ENCODE assay signal across 23 cellular contexts in genomic region chr15:31453558-31454318, GRCh38.
A peak's percentile ranks its signal among the peaks of the same experiment; 100 is the strongest.
DNase-seq lines count a peak whose midpoint lies in the region; ATAC-seq, FAIRE-seq and TF ChIP-seq lines count a peak whose summit lies in the region.
"Had no signal": no experiment of that assay in that cellular context is flagged by ENCODE, and none has a peak within 500 bp of the region (broad histone marks: within the 10 kb centered on the region; RNA-seq: fewer than 3 reads in every experiment).

No MANE protein-coding gene starts in this region.

- H2BK15ac ChIP-seq in H1 (ENCODE audit: low read length): no peak overlapping the region

- H3K36me3 ChIP-seq in DOHH2 (ENCODE audit: control insufficient read depth, low read length) (no peaks in the 10 kb centered on the region), H1 (ENCODE audit: control insufficient read depth in 2 of 4, insufficient read depth in 4 of 4, low read length in 3 of 4) (no peaks in the 10 kb centered on the region), stomach (no peaks in the 10 kb centered on the region)
- H3K36me3 ChIP-seq: Peyer's patch had no signal

- POLR2A ChIA-PET in H1 (lab: Charles Lee; ENCODE audit: partially characterized antibody): no interaction called here

- H3K9ac ChIP-seq in H1 (replicated peaks in 1 of 4; ENCODE audit: extremely low read depth in 1 of 4, low read depth in 3 of 4, low read length in 3 of 4): no peak overlapping the region

- no peaks in the 10 kb centered on the region for H3K23me2 ChIP-seq in H1 (ENCODE audit: low read depth, low read length)

- intact Hi-C loops in stomach (cut with DNase I; ENCODE audit: low total_unique reads): no loop called here

- H3K27me3 ChIP-seq in DOHH2 (ENCODE audit: control insufficient read depth, low read length): no peaks in the 10 kb centered on the region
- no peaks in the 10 kb centered on the region for H3K27me3 ChIP-seq in H1 (replicated peaks in 1 of 4; ENCODE audit: control insufficient read depth in 3 of 4, extremely low read depth in 1 of 4, insufficient read depth in 3 of 4, low read length in 3 of 4)
- H3K27me3 ChIP-seq in stomach: no peaks in the 10 kb centered on the region
- H3K27me3 ChIP-seq: Peyer's patch had no signal

- peak; percentile 19 for DNase-seq in activated CD8-positive, alpha-beta memory T cell treated with anti-CD3 and anti-CD28 coated beads for 24 hours
- no peak for DNase-seq in activated CD8-positive, alpha-beta memory T cell treated with anti-CD3 and anti-CD28 coated beads, Interleukin-2, amount 10 ng/mL, durations not matched to agents 7 days and 5 days
- DNase-seq in H1 (ENCODE audit: low read depth in 1 of 2, low spot score in 2 of 2) (no peak), HK-2 (ENCODE audit: unreplicated experiment) (no peak), stomach (no peak)
- DNase-seq: 8988T, C1 segment of cervical spinal cord, DND-41, GF-D8, IMR-90, Kasumi-1, MM.1S, NCI-H1105, NCI-H187, NCI-H226, NCI-H524 treated with DMSO at 0.1 percent for 48 hours, SHP77 had no signal

- H3K18ac ChIP-seq in H1 (ENCODE audit: extremely low read depth, low read length): no peak overlapping the region

- H3K9me3 Mint-ChIP-seq in activated CD8-positive, alpha-beta memory T cell treated with anti-CD3 and anti-CD28 coated beads, Interleukin-2, amount 10 ng/mL, durations not matched to agents 7 days and 5 days (ENCODE audit: low read depth): peaks cover 5% of the 10 kb centered on the region
- peaks cover 6% of the 10 kb centered on the region for H3K9me3 Mint-ChIP-seq in stimulated activated memory B cell treated with anti-CD40 and anti-IgM and Interleukin-4, amounts not matched to agents 10 μg/mL and 1 μg/mL and 100 μg/mL, for 72 hours

- ATAC-seq in activated CD8-positive, alpha-beta memory T cell treated with anti-CD3 and anti-CD28 coated beads, Interleukin-2, amount 10 ng/mL, durations not matched to agents 7 days and 5 days: no peak
- no peak for ATAC-seq in stimulated activated memory B cell treated with anti-CD40 and anti-IgM and Interleukin-4, amounts not matched to agents 10 μg/mL and 1 μg/mL and 100 μg/mL, for 72 hours
- no peak for ATAC-seq in GM19397 (IDR thresholded peaks at IDR 0.05; ENCODE audit: unreplicated experiment)

- FAIRE-seq in H1 (lab: Jason Lieb, UNC): no peak
- FAIRE-seq: GM12892, H54 had no signal

- H3K79me2 ChIP-seq in DOHH2 (ENCODE audit: control insufficient read depth, low read length): no peaks in the 10 kb centered on the region
- H3K79me2 ChIP-seq in H1 (ENCODE audit: control insufficient read depth in 1 of 2, insufficient read depth in 2 of 2, low read length in 2 of 2): no peaks in the 10 kb centered on the region

- 0 out of 2 replicates have a peak overlapping the region, but pooled peaks have one; percentile 43 for H2BK12ac ChIP-seq in H1 (ENCODE audit: low read depth, low read length)

- TF ChIP-seq CTCF in DOHH2 (IDR thresholded peaks at IDR 0.05; ENCODE audit: low read depth, low read length, poor library complexity, severe bottlenecking) (no peak), H1 (IDR thresholded peaks at IDR 0.05; ENCODE audit: control extremely low read depth in 1 of 3, insufficient read depth in 1 of 3, low read depth in 1 of 3, low read length in 3 of 3) (no peak), stomach (IDR thresholded peaks at IDR 0.05) (no peak)

- H3K4me1 Mint-ChIP-seq in activated CD8-positive, alpha-beta memory T cell treated with anti-CD3 and anti-CD28 coated beads, Interleukin-2, amount 10 ng/mL, durations not matched to agents 7 days and 5 days: peaks cover 12% of the 10 kb centered on the region
- H3K4me1 Mint-ChIP-seq in stimulated activated memory B cell treated with anti-CD40 and anti-IgM and Interleukin-4, amounts not matched to agents 10 μg/mL and 1 μg/mL and 100 μg/mL, for 72 hours: peaks cover 23% of the 10 kb centered on the region

- H3K4me2 ChIP-seq in DOHH2 (ENCODE audit: low read length) (peak overlapping the region; percentile 35; the same call in 1 of the 2 replicates), H1 (ENCODE audit: insufficient read depth in 1 of 2, low read depth in 2 of 2, low read length in 2 of 2) (no peak overlapping the region)

- no peak overlapping the region for H3K4me3 Mint-ChIP-seq in activated CD8-positive, alpha-beta memory T cell treated with anti-CD3 and anti-CD28 coated beads, Interleukin-2, amount 10 ng/mL, durations not matched to agents 7 days and 5 days
- no peak overlapping the region for H3K4me3 Mint-ChIP-seq in stimulated activated memory B cell treated with anti-CD40 and anti-IgM and Interleukin-4, amounts not matched to agents 10 μg/mL and 1 μg/mL and 100 μg/mL, for 72 hours

- no peak for TF ChIP-seq RAD21 in H1 (IDR thresholded peaks at IDR 0.05 in 1 of 2, conservative IDR thresholded peaks at IDR 0.05 in 1 of 2; ENCODE audit: low read depth in 2 of 2, low read length in 2 of 2)

- H3K4ac ChIP-seq in H1 (replicated peaks; ENCODE audit: insufficient read length, low read depth, low read length): no peak overlapping the region

- H2AK5ac ChIP-seq in H1 (ENCODE audit: low read depth, low read length): no peak overlapping the region

- H3K23ac ChIP-seq in H1 (ENCODE audit: insufficient read length): no peak overlapping the region

- TF ChIP-seq EP300 in H1 (IDR thresholded peaks at IDR 0.05; ENCODE audit: borderline replicate concordance in 1 of 2, low read depth in 2 of 2, low read length in 2 of 2): no peak
- TF ChIP-seq EP300 in stomach (IDR thresholded peaks at IDR 0.05): no peak

- 91% methylated on average over 12 of the region's 29 CpGs; no CpG with 5 or more reads in 1 of the 2 experiments for WGBS in H1 (ENCODE audit: extremely low coverage in 1 of 2, insufficient coverage in 1 of 2, insufficient read length in 1 of 2, insufficient replicate concordance in 2 of 2, low coverage in 1 of 2, low lambda C conversion rate in 2 of 2, missing lambda C conversion rate in 1 of 2), 2 experiments
- WGBS in stomach, 5 donors: 96 to 98% (median 97%) methylated on average over 29 of the region's 29 CpGs

- H3K14ac ChIP-seq in H1 (ENCODE audit: insufficient read length): no peak overlapping the region

- peaks cover 68% of the 10 kb centered on the region for H3K4me1 ChIP-seq in DOHH2 (ENCODE audit: control insufficient read depth, low read length)
- peaks cover 0 to 6% (median 0%) of the 10 kb centered on the region in 4 experiments; a peak in 4 of 7 replicates for H3K4me1 ChIP-seq in H1 (replicated peaks in 1 of 4; ENCODE audit: control insufficient read depth in 3 of 4, insufficient read depth in 4 of 4, low read length in 3 of 4)
- H3K4me1 ChIP-seq in stomach: no peaks in the 10 kb centered on the region

- H3K4me3 ChIP-seq in DOHH2 (ENCODE audit: low read length): no peak overlapping the region
- H3K4me3 ChIP-seq in H1 (ENCODE audit: extremely low read depth in 1 of 4, insufficient read depth in 2 of 4, low read depth in 3 of 4, low read length in 4 of 4): no peak overlapping the region
- no peak overlapping the region for H3K4me3 ChIP-seq in stomach
- H3K4me3 ChIP-seq: Peyer's patch had no signal

- no peaks in the 10 kb centered on the region for H3K27me3 Mint-ChIP-seq in activated CD8-positive, alpha-beta memory T cell treated with anti-CD3 and anti-CD28 coated beads, Interleukin-2, amount 10 ng/mL, durations not matched to agents 7 days and 5 days
- H3K27me3 Mint-ChIP-seq in stimulated activated memory B cell treated with anti-CD40 and anti-IgM and Interleukin-4, amounts not matched to agents 10 μg/mL and 1 μg/mL and 100 μg/mL, for 72 hours: no peaks in the 10 kb centered on the region

- H2AFZ ChIP-seq in H1 (ENCODE audit: low read length): no peak overlapping the region

- TF ChIP-seq POLR2A in H1 (IDR thresholded peaks at IDR 0.05; ENCODE audit: control extremely low read depth in 1 of 2, low read depth in 2 of 2, low read length in 2 of 2) (no peak), stomach (IDR thresholded peaks at IDR 0.05) (no peak)

- no peak overlapping the region for H3K27ac ChIP-seq in DOHH2 (ENCODE audit: low read depth, low read length)
- H3K27ac ChIP-seq in H1 (ENCODE audit: low read depth, low read length): no peak overlapping the region
- no peak overlapping the region for H3K27ac ChIP-seq in stomach
- H3K27ac ChIP-seq: Peyer's patch had no signal

- no peak overlapping the region for H2BK5ac ChIP-seq in H1 (ENCODE audit: low read depth, low read length)

- H4K20me1 ChIP-seq in DOHH2 (ENCODE audit: control insufficient read depth, insufficient read depth, low read depth, low read length) (no peaks in the 10 kb centered on the region), H1 (replicated peaks in 1 of 2; ENCODE audit: control insufficient read depth in 1 of 2, insufficient read depth in 2 of 2, low read length in 2 of 2) (no peaks in the 10 kb centered on the region)

- H2BK20ac ChIP-seq in H1 (ENCODE audit: low read length): no peak overlapping the region

- no peak overlapping the region for H2BK120ac ChIP-seq in H1 (replicated peaks; ENCODE audit: low read depth, low read length)

- no peaks in the 10 kb centered on the region for H3K79me1 ChIP-seq in H1 (ENCODE audit: low read depth, low read length)

- H3K36me3 Mint-ChIP-seq in activated CD8-positive, alpha-beta memory T cell treated with anti-CD3 and anti-CD28 coated beads, Interleukin-2, amount 10 ng/mL, durations not matched to agents 7 days and 5 days: peaks cover 4% of the 10 kb centered on the region
- peaks cover 8% of the 10 kb centered on the region for H3K36me3 Mint-ChIP-seq in stimulated activated memory B cell treated with anti-CD40 and anti-IgM and Interleukin-4, amounts not matched to agents 10 μg/mL and 1 μg/mL and 100 μg/mL, for 72 hours

- H4K91ac ChIP-seq in H1 (replicated peaks; ENCODE audit: insufficient read length, low read length): no peak overlapping the region

- CTCF ChIA-PET in activated CD8-positive, alpha-beta memory T cell treated with anti-CD3 and anti-CD28 coated beads, Interleukin-2, amount 10 ng/mL, durations not matched to agents 7 days and 5 days (lab: Charles Lee): interaction anchor here (1.2 to 2.0 kb wide), 3 partner anchors 13 to 87 kb away, joined by 5 to 10 read pairs (median 10); no protein-coding TSS in a partner anchor
- CTCF ChIA-PET in H1 (lab: Charles Lee; ENCODE audit: partially characterized antibody): interaction anchor here (1.1 to 12.6 kb wide), 7 partner anchors 12 to 239 kb away, joined by 3 to 98 read pairs (median 3); no protein-coding TSS in a partner anchor

- peaks cover 21% of the 10 kb centered on the region for H3F3A ChIP-seq in DOHH2 (ENCODE audit: control insufficient read depth, insufficient read depth)

- H3K9me2 ChIP-seq in DOHH2 (replicated peaks; ENCODE audit: control insufficient read depth, low read length): no peaks in the 10 kb centered on the region

- H3K9me3 ChIP-seq in DOHH2 (ENCODE audit: control insufficient read depth, insufficient read depth, low read length) (no peaks in the 10 kb centered on the region), H1 (ENCODE audit: insufficient read depth in 2 of 2, low read depth in 1 of 2, low read length in 1 of 2) (no peaks in the 10 kb centered on the region), stomach (no peaks in the 10 kb centered on the region)
- H3K9me3 ChIP-seq: Peyer's patch had no signal

- no peak overlapping the region for H4K5ac ChIP-seq in H1 (ENCODE audit: insufficient read length, low read depth, low read length)

- H3K27ac Mint-ChIP-seq in activated CD8-positive, alpha-beta memory T cell treated with anti-CD3 and anti-CD28 coated beads, Interleukin-2, amount 10 ng/mL, durations not matched to agents 7 days and 5 days: no peak overlapping the region
- peak overlapping the region; percentile 2 for H3K27ac Mint-ChIP-seq in stimulated activated memory B cell treated with anti-CD40 and anti-IgM and Interleukin-4, amounts not matched to agents 10 μg/mL and 1 μg/mL and 100 μg/mL, for 72 hours

- no peak overlapping the region for H4K8ac ChIP-seq in H1 (ENCODE audit: extremely low read depth, insufficient read depth, low read length)

- no peak overlapping the region for H3K56ac ChIP-seq in H1 (replicated peaks; ENCODE audit: insufficient read length, low read depth, low read length)
